Comparison of ENCODE assay signal across 1 cellular context in the genomic region with DNA sequence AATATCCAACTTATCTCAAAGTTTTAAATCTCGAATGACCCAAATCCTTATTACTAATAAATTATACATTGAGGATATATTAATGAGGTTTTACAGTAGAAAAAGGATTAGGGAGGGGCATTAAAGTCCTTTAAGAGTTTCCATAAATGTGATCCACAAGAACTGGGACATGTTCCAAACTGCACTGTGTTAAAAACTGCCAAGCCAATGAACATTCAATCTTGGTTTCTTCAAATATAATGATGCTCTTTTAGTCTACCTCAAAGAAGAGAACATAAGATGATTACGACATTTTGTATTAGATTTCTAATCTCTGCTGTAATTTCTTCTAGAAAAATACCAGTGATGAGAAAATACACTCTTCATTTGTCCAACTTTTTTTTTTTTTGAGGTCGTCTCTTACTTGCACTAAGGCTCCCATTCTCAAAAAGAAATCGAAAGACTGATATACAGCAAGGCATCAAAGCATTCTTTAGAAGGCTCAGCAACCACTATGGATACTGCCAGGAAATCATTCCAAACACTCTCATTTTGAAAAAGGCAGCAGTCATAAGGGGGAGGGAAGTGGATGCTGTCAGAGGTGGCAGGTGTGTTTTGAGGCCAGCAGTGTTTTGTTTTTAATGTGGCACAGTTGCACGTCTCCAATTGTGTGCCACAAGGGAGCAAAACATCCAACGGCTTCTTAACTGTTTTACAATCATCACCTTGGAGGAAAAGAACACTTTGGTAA.
TF ChIP-seq lines count a peak whose summit lies in the region.

No MANE protein-coding gene starts in this region.

TF ChIP-seq in endothelial cell of umbilical vein, 7 proteins besides CTCF, POLR2A, EP300 and RAD21 (continued from another document):
- TF ChIP-seq, protein P1, sequence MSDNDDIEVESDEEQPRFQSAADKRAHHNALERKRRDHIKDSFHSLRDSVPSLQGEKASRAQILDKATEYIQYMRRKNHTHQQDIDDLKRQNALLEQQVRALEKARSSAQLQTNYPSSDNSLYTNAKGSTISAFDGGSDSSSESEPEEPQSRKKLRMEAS (IDR thresholded peaks at IDR 0.05; ENCODE audit: insufficient read depth, insufficient read length), result no peak
- TF ChIP-seq FOS (IDR thresholded peaks at IDR 0.05; ENCODE audit: borderline replicate concordance, insufficient read depth, low read length) (no peak), EZH2 (IDR thresholded peaks at IDR 0.05; ENCODE audit: borderline replicate concordance, low read depth, low read length, severe bottlenecking) (no peak), GATA2 (IDR thresholded peaks at IDR 0.05; ENCODE audit: insufficient read depth, insufficient read length, low read depth, low read length) (no peak)
